8 cellular contexts compared by ENCODE assay signal in genomic region chr15:74783072-74783807, GRCh38. TPM values are rescaled to one million over a fixed set of nuclear protein-coding genes. Genes with fewer than 3 reads are reported as not detected.
DNase-seq lines count a peak whose midpoint lies in the region; ATAC-seq, FAIRE-seq and TF ChIP-seq lines count a peak whose summit lies in the region.

No MANE protein-coding gene starts in this region.

- H3K27ac ChIP-seq in GM23338 (ENCODE audit: low read depth) (no peak overlapping the region), endothelial cell of umbilical vein (ENCODE audit: insufficient read depth, low read depth, low read length) (peak overlapping the region; percentile 4)

- dilution Hi-C loops in endothelial cell of umbilical vein (cut with MboI; ENCODE audit: extremely low pct_ligation_motif_present, low sequenced_read_pairs) = no loop called here

- H3K36me3 ChIP-seq in GM23338 (ENCODE audit: insufficient read depth) (no peaks in the 10 kb centered on the region), endothelial cell of umbilical vein (ENCODE audit: control insufficient read depth in 2 of 2, extremely low read depth in 1 of 2, insufficient read depth in 2 of 2, low read length in 2 of 2) (peaks cover 0 to 5% of the 10 kb centered on the region in 2 experiments)

- TF ChIP-seq CTCF in AG04449 (IDR thresholded peaks at IDR 0.05; ENCODE audit: insufficient read depth, low read length, missing control alignments) = no peak
- no peak for TF ChIP-seq CTCF in GM23338 (conservative IDR thresholded peaks at IDR 0.05; ENCODE audit: low read depth in 2 of 2)
- no peak for TF ChIP-seq CTCF in endothelial cell of umbilical vein (IDR thresholded peaks at IDR 0.05; ENCODE audit: extremely low read depth in 1 of 2, insufficient read depth in 1 of 2, low read depth in 1 of 2, low read length in 2 of 2)

- peak overlapping the region; percentile 82 for H3K4me3 Mint-ChIP-seq in GM23338
- H3K4me3 Mint-ChIP-seq in natural killer cell treated with Interleukin-12 subunit alpha and Interleukin-12 subunit beta and Interleukin-15 and Interleukin-18, amount 100 ng/mL, for 72 hours = peak overlapping the region; percentile 87

- H2AFZ ChIP-seq in GM23338 (no peak overlapping the region), endothelial cell of umbilical vein (ENCODE audit: low read depth, low read length) (no peak overlapping the region)

- H3K27me3 Mint-ChIP-seq in GM23338 (ENCODE audit: insufficient read depth, low read depth, poor library complexity) = peaks cover 23% of the 10 kb centered on the region
- no peaks in the 10 kb centered on the region for H3K27me3 Mint-ChIP-seq in natural killer cell treated with Interleukin-12 subunit alpha and Interleukin-12 subunit beta and Interleukin-15 and Interleukin-18, amount 100 ng/mL, for 72 hours

- H3K4me1 ChIP-seq in GM23338 (ENCODE audit: insufficient read depth) (peaks cover 17% of the 10 kb centered on the region), endothelial cell of umbilical vein (ENCODE audit: control insufficient read depth, extremely low read depth, insufficient read depth, low read length) (peaks cover 23% of the 10 kb centered on the region)

- intact Hi-C loops in endothelial cell of umbilical vein (cut with micrococcal nuclease) = loop anchor here (1.0 kb wide), 1 partner anchor 13 kb away; no protein-coding TSS in a partner anchor

- H3K9me3 ChIP-seq in endothelial cell of umbilical vein (replicated peaks; ENCODE audit: control insufficient read depth, insufficient read depth, low read length) = no peaks in the 10 kb centered on the region

- H3K4me3 ChIP-seq in AG04449 (ENCODE audit: low read depth, low read length) = peak overlapping the region; percentile 78
- peak overlapping the region; percentile 79 for H3K4me3 ChIP-seq in GM23338
- peak overlapping the region; percentile 88 to 94 (median 90) for H3K4me3 ChIP-seq in endothelial cell of umbilical vein (replicated peaks in 1 of 3; ENCODE audit: insufficient read depth in 1 of 3, low read depth in 1 of 3, low read length in 3 of 3)

- POLR2A ChIA-PET in AG04449 (lab: Yijun Ruan, JAX) = interaction anchor here (0.5 to 1.2 kb wide), 4 partner anchors 61 to 155 kb away, joined by 3 to 4 read pairs (median 3); partner anchors contain the start of genes COX5A, FAM219B and MPI
- POLR2A ChIA-PET in endothelial cell of umbilical vein (lab: Charles Lee) = no interaction called here

- H4K20me1 ChIP-seq in GM23338 (replicated peaks; ENCODE audit: insufficient read depth) (peaks cover 30% of the 10 kb centered on the region), endothelial cell of umbilical vein (replicated peaks; ENCODE audit: control insufficient read depth, extremely low read depth, insufficient read depth, low read length) (peaks cover 2% of the 10 kb centered on the region)

- no TSS peak for BruUV-seq in endothelial cell of umbilical vein (replicated peaks; lab: Mats Ljungman, UMichigan)

- CTCF ChIA-PET in AG04449 (lab: Yijun Ruan, JAX) (interaction anchor here (1.1 to 33.5 kb wide), 14 partner anchors 11 to 401 kb away, joined by 3 to 1672 read pairs (median 10); partner anchors contain the start of genes CLK3, RPP25 and ULK3), endothelial cell of umbilical vein (lab: Charles Lee) (interaction anchor here (0.8 to 8.3 kb wide), 8 partner anchors 10 to 167 kb away, joined by 3 to 98 read pairs (median 8); no protein-coding TSS in a partner anchor)

- peak overlapping the region; percentile 96 for H3K4me2 ChIP-seq in GM23338
- H3K4me2 ChIP-seq in endothelial cell of umbilical vein (ENCODE audit: insufficient read depth, low read length) = peak overlapping the region; percentile 94

- H3K9ac ChIP-seq in endothelial cell of umbilical vein (replicated peaks; ENCODE audit: extremely low read depth, insufficient read depth, low read length) = peak overlapping the region; percentile 61

- ATAC-seq in GM23338 = peak; percentile 11
- ATAC-seq in natural killer cell treated with Interleukin-12 subunit alpha and Interleukin-12 subunit beta and Interleukin-15 and Interleukin-18, amount 100 ng/mL, for 72 hours = no peak

- TF ChIP-seq POLR2A in endothelial cell of umbilical vein (IDR thresholded peaks at IDR 0.05; ENCODE audit: low read depth, low read length) = no peak

- no peaks in the 10 kb centered on the region for H3K9me1 ChIP-seq in endothelial cell of umbilical vein (replicated peaks; ENCODE audit: control insufficient read depth, extremely low read depth, insufficient read depth, low read length)

- H3K36me3 Mint-ChIP-seq in GM23338 (ENCODE audit: low read depth) = no peaks in the 10 kb centered on the region
- peaks cover 6% of the 10 kb centered on the region for H3K36me3 Mint-ChIP-seq in natural killer cell treated with Interleukin-12 subunit alpha and Interleukin-12 subunit beta and Interleukin-15 and Interleukin-18, amount 100 ng/mL, for 72 hours

- H3F3A ChIP-seq in GM23338 (replicated peaks; ENCODE audit: low read depth) = peaks cover 3% of the 10 kb centered on the region

- peaks cover 36% of the 10 kb centered on the region for H3K4me1 Mint-ChIP-seq in GM23338
- peaks cover 73 to 79% of the 10 kb centered on the region in 2 donors for H3K4me1 Mint-ChIP-seq in natural killer cell treated with Interleukin-12 subunit alpha and Interleukin-12 subunit beta and Interleukin-15 and Interleukin-18, amount 100 ng/mL, for 72 hours (ENCODE audit: low read depth in 2 of 2)

- no peaks in the 10 kb centered on the region for H3K9me3 Mint-ChIP-seq in GM23338
- H3K9me3 Mint-ChIP-seq in natural killer cell treated with Interleukin-12 subunit alpha and Interleukin-12 subunit beta and Interleukin-15 and Interleukin-18, amount 100 ng/mL, for 72 hours = no peaks in the 10 kb centered on the region

- no peak overlapping the region for H3K27ac Mint-ChIP-seq in GM23338
- H3K27ac Mint-ChIP-seq in natural killer cell treated with Interleukin-12 subunit alpha and Interleukin-12 subunit beta and Interleukin-15 and Interleukin-18, amount 100 ng/mL, for 72 hours = peak overlapping the region; percentile 91 to 97

- peak; percentile 70 for FAIRE-seq in endothelial cell of umbilical vein (lab: Jason Lieb, UNC)

- DNase-seq in AG04449 (ENCODE audit: low read depth, low spot score) (no peak), GM23338 (ENCODE audit: low spot score) (no peak), SKM-1 treated with dmso at 0.1 percent for 144 hours (lab: John Stamatoyannopoulos, UW; ENCODE audit: unreplicated experiment) (peak; percentile 76), endothelial cell of umbilical vein (ENCODE audit: low read depth, low spot score) (peak; percentile 38), NCI-H526 treated with DMSO at 0.1 percent for 48 hours (lab: John Stamatoyannopoulos, UW) (no peak), NCI-H446 (lab: John Stamatoyannopoulos, UW) (no peak)
- no peak for DNase-seq in natural killer cell treated with Interleukin-12 subunit alpha and Interleukin-12 subunit beta and Interleukin-15 and Interleukin-18, amount 100 ng/mL, for 72 hours (ENCODE audit: low spot score)
- no peak for DNase-seq in effector CD4-positive, alpha-beta T cell

- peaks cover 19% of the 10 kb centered on the region for H3K27me3 ChIP-seq in GM23338 (ENCODE audit: insufficient read depth)
- H3K27me3 ChIP-seq in endothelial cell of umbilical vein (ENCODE audit: control insufficient read depth in 2 of 2, insufficient read depth in 2 of 2, low read length in 2 of 2) = no peaks in the 10 kb centered on the region

- no peaks in the 10 kb centered on the region for H3K9me2 ChIP-seq in GM23338 (ENCODE audit: insufficient read depth)

- H3K79me2 ChIP-seq in GM23338 (replicated peaks; ENCODE audit: insufficient read depth) = peaks cover 5% of the 10 kb centered on the region
- H3K79me2 ChIP-seq in endothelial cell of umbilical vein (ENCODE audit: control insufficient read depth, insufficient read depth, low read length) = peaks cover 59% of the 10 kb centered on the region

RNA-seq across cellular contexts. Expression of gene CSK, which starts 1.4 kb away (rescaled TPM):
- total RNA-seq in GM23338 (2014; rRNA removed; shearing (Covaris generic)) = 27.5 and 29.9 TPM in 2 replicates
- 13.6 and 16.5 TPM in 2 replicates for polyA plus RNA-seq in GM23338 (2016; fragmentation: Nextera tagmentation; extraction: Ambion mirVana)
- total RNA-seq in endothelial cell of umbilical vein = 89.1 and 104 TPM in 2 replicates
- polyA plus RNA-seq in endothelial cell of umbilical vein = 41.2 and 42.1 TPM in 2 replicates
- 44.6 and 56.0 TPM in 2 replicates for polyA plus RNA-seq in endothelial cell of umbilical vein (2011; cell fraction: cytosol; rRNA removed)
- polyA plus RNA-seq in endothelial cell of umbilical vein (2011; cell fraction: nucleus; rRNA removed) = 95.9 and 99.5 TPM in 2 replicates
- polyA plus RNA-seq in endothelial cell of umbilical vein (2012) = 52.0 and 52.2 TPM in 2 replicates
- polyA minus RNA-seq in endothelial cell of umbilical vein = 41.5 and 54.3 TPM in 2 replicates
- 37.0 TPM for polyA minus RNA-seq in endothelial cell of umbilical vein (2011; cell fraction: cytosol; rRNA and poly(A)+ RNA removed)
- 26.4 and 36.6 TPM in 2 replicates for polyA minus RNA-seq in endothelial cell of umbilical vein (2011; cell fraction: nucleus; rRNA and poly(A)+ RNA removed)
- total RNA-seq in natural killer cell treated with Interleukin-12 subunit alpha and Interleukin-12 subunit beta and Interleukin-15 and Interleukin-18, amount 100 ng/mL, for 72 hours = 100 to 1,000 TPM; 323 TPM

RNA-seq across cellular contexts. Expression of gene LMAN1L, which starts 29.4 kb away (rescaled TPM):
- total RNA-seq in GM23338 (2014; rRNA removed; shearing (Covaris generic)) = not detected in 2 replicates
- polyA plus RNA-seq in GM23338 (2016; fragmentation: Nextera tagmentation; extraction: Ambion mirVana) = not detected in 2 replicates
- not detected in 2 replicates for total RNA-seq in endothelial cell of umbilical vein
- polyA plus RNA-seq in endothelial cell of umbilical vein = not detected in 2 replicates
- not detected in 2 replicates for polyA plus RNA-seq in endothelial cell of umbilical vein (2011; cell fraction: cytosol; rRNA removed)
- 0.11 TPM in 1 of 2 replicates, not detected in the other for polyA plus RNA-seq in endothelial cell of umbilical vein (2011; cell fraction: nucleus; rRNA removed)
- not detected in 2 replicates for polyA plus RNA-seq in endothelial cell of umbilical vein (2012)
- not detected in 2 replicates for polyA minus RNA-seq in endothelial cell of umbilical vein
- not detected for polyA minus RNA-seq in endothelial cell of umbilical vein (2011; cell fraction: cytosol; rRNA and poly(A)+ RNA removed)
- 0.58 TPM in 1 of 2 replicates, not detected in the other for polyA minus RNA-seq in endothelial cell of umbilical vein (2011; cell fraction: nucleus; rRNA and poly(A)+ RNA removed)
- 1 to 10 TPM; 3.4 to 4.9 TPM for total RNA-seq in natural killer cell treated with Interleukin-12 subunit alpha and Interleukin-12 subunit beta and Interleukin-15 and Interleukin-18, amount 100 ng/mL, for 72 hours

RNA-seq across cellular contexts. Expression of gene CYP1A2, which starts 34.6 kb away (rescaled TPM):
- not detected in 2 replicates for total RNA-seq in GM23338 (2014; rRNA removed; shearing (Covaris generic))
- polyA plus RNA-seq in GM23338 (2016; fragmentation: Nextera tagmentation; extraction: Ambion mirVana) (not detected in 2 replicates), endothelial cell of umbilical vein (not detected in 2 replicates)
- not detected in 2 replicates for total RNA-seq in endothelial cell of umbilical vein
- polyA plus RNA-seq in endothelial cell of umbilical vein (2011; cell fraction: cytosol; rRNA removed) = not detected in 2 replicates
- not detected in 2 replicates for polyA plus RNA-seq in endothelial cell of umbilical vein (2011; cell fraction: nucleus; rRNA removed)
- not detected in 2 replicates for polyA plus RNA-seq in endothelial cell of umbilical vein (2012)
- polyA minus RNA-seq in endothelial cell of umbilical vein = not detected in 2 replicates
- polyA minus RNA-seq in endothelial cell of umbilical vein (2011; cell fraction: cytosol; rRNA and poly(A)+ RNA removed) = not detected
- not detected in 2 replicates for polyA minus RNA-seq in endothelial cell of umbilical vein (2011; cell fraction: nucleus; rRNA and poly(A)+ RNA removed)
- total RNA-seq in natural killer cell treated with Interleukin-12 subunit alpha and Interleukin-12 subunit beta and Interleukin-15 and Interleukin-18, amount 100 ng/mL, for 72 hours = not detected

RNA-seq across cellular contexts. Expression of gene CPLX3, which starts 43.2 kb away (rescaled TPM):
- 0.62 and 0.66 TPM in 2 replicates for total RNA-seq in GM23338 (2014; rRNA removed; shearing (Covaris generic))
- polyA plus RNA-seq in GM23338 (2016; fragmentation: Nextera tagmentation; extraction: Ambion mirVana) = 0.21 TPM in 1 of 2 replicates, not detected in the other
- 0.16 TPM in 1 of 2 replicates, not detected in the other for total RNA-seq in endothelial cell of umbilical vein
- polyA plus RNA-seq in endothelial cell of umbilical vein = not detected in 2 replicates
- polyA plus RNA-seq in endothelial cell of umbilical vein (2011; cell fraction: cytosol; rRNA removed) = not detected in 2 replicates
- polyA plus RNA-seq in endothelial cell of umbilical vein (2011; cell fraction: nucleus; rRNA removed) = 0.10 TPM in 1 of 2 replicates, not detected in the other
- polyA plus RNA-seq in endothelial cell of umbilical vein (2012) = not detected in 2 replicates
- not detected in 2 replicates for polyA minus RNA-seq in endothelial cell of umbilical vein
- polyA minus RNA-seq in endothelial cell of umbilical vein (2011; cell fraction: cytosol; rRNA and poly(A)+ RNA removed) = not detected
- polyA minus RNA-seq in endothelial cell of umbilical vein (2011; cell fraction: nucleus; rRNA and poly(A)+ RNA removed) = not detected in 2 replicates
- 1 to 10 TPM in 1 of 2 donors, under 1 TPM in 1; 0.43 to 1.7 TPM for total RNA-seq in natural killer cell treated with Interleukin-12 subunit alpha and Interleukin-12 subunit beta and Interleukin-15 and Interleukin-18, amount 100 ng/mL, for 72 hours

RNA-seq across cellular contexts. Expression of gene CYP1A1, which starts 57.9 kb away (rescaled TPM):
- total RNA-seq in GM23338 (2014; rRNA removed; shearing (Covaris generic)) = 0.50 and 1.4 TPM in 2 replicates
- polyA plus RNA-seq in GM23338 (2016; fragmentation: Nextera tagmentation; extraction: Ambion mirVana) (0.16 and 0.21 TPM in 2 replicates), endothelial cell of umbilical vein (12.8 and 13.1 TPM in 2 replicates)
- total RNA-seq in endothelial cell of umbilical vein = 5.8 and 7.6 TPM in 2 replicates
- 6.8 and 11.5 TPM in 2 replicates for polyA plus RNA-seq in endothelial cell of umbilical vein (2011; cell fraction: cytosol; rRNA removed)
- polyA plus RNA-seq in endothelial cell of umbilical vein (2011; cell fraction: nucleus; rRNA removed) = 4.7 and 8.1 TPM in 2 replicates
- 1.6 and 3.4 TPM in 2 replicates for polyA plus RNA-seq in endothelial cell of umbilical vein (2012)
- 13.4 and 14.0 TPM in 2 replicates for polyA minus RNA-seq in endothelial cell of umbilical vein
- polyA minus RNA-seq in endothelial cell of umbilical vein (2011; cell fraction: cytosol; rRNA and poly(A)+ RNA removed) = 1.5 TPM
- polyA minus RNA-seq in endothelial cell of umbilical vein (2011; cell fraction: nucleus; rRNA and poly(A)+ RNA removed) = 2.7 and 4.4 TPM in 2 replicates
- total RNA-seq in natural killer cell treated with Interleukin-12 subunit alpha and Interleukin-12 subunit beta and Interleukin-15 and Interleukin-18, amount 100 ng/mL, for 72 hours = 1 to 10 TPM; 3.2 to 4.6 TPM

Comparison
In these comparisons a context has a peak if more than half of its experiments do, and no peak if none do; other contexts are left out.
1. DNase-seq: peak in SKM-1 treated with dmso at 0.1 percent for 144 hours (single experiment) and endothelial cell of umbilical vein (single experiment); none in AG04449 (single experiment), GM23338 (single experiment), natural killer cell treated with Interleukin-12 subunit alpha and Interleukin-12 subunit beta and Interleukin-15 and Interleukin-18, amount 100 ng/mL, for 72 hours (single experiment), effector CD4-positive, alpha-beta T cell (single experiment), NCI-H526 treated with DMSO at 0.1 percent for 48 hours (single experiment) and NCI-H446 (0 of 2).
2. Peak in every context shown above with its lines, with median percentiles within 50 percentile points of each other: H3K4me3 ChIP-seq.